Comparison of ENCODE assay signal across 11 cellular contexts in genomic region chr11:46410021-46410420, GRCh38. TPM values are rescaled to one million over a fixed set of nuclear protein-coding genes. Genes with fewer than 3 reads are reported as not detected.
DNase-seq lines count a peak whose midpoint lies in the region; ATAC-seq and TF ChIP-seq lines count a peak whose summit lies in the region.
"Had no signal": no experiment of that assay in that cellular context is flagged by ENCODE, and none has a peak within 500 bp of the region (broad histone marks: within the 10 kb centered on the region; RNA-seq: fewer than 3 reads in every experiment).

No MANE protein-coding gene starts in this region.

- DNase-seq in DND-41 (no peak), LNCaP clone FGC (ENCODE audit: low read depth) (peak; percentile 28), astrocyte of the hippocampus (ENCODE audit: low read depth, low spot score) (peak; percentile 28), kidney epithelial cell (ENCODE audit: low read depth) (no peak), inferior parietal cortex (ENCODE audit: extremely low spot score) (no peak), sigmoid colon (no peak), gastrocnemius medialis (no peak)
- no peak for DNase-seq in stimulated activated naive CD4-positive, alpha-beta T cell treated with Interleukin-2 at 50 U/mL for 16 hours (lab: John Stamatoyannopoulos, UW)
- DNase-seq: CD4-positive, alpha-beta T cell; stimulated activated CD4-positive, alpha-beta T cell treated with anti-CD3 and anti-CD28 coated beads, Interleukin-2, amount 100 ng/mL, for 24 hours had no signal

- H3K9me3 ChIP-seq in DND-41 (ENCODE audit: insufficient read depth, low read length, severe bottlenecking) (no peaks in the 10 kb centered on the region), sigmoid colon (no peaks in the 10 kb centered on the region), gastrocnemius medialis (no peaks in the 10 kb centered on the region)

- no peak overlapping the region for H3K4me3 ChIP-seq in DND-41 (ENCODE audit: low read depth in 1 of 2, low read length in 2 of 2)
- no peak overlapping the region for H3K4me3 ChIP-seq in LNCaP clone FGC (ENCODE audit: low read depth, low read length)
- no peak overlapping the region for H3K4me3 ChIP-seq in kidney epithelial cell (ENCODE audit: low read depth, low read length)
- no peak overlapping the region for H3K4me3 ChIP-seq in sigmoid colon
- no peak overlapping the region for H3K4me3 ChIP-seq in gastrocnemius medialis

- TF ChIP-seq POLR2A in sigmoid colon (IDR thresholded peaks at IDR 0.05), result no peak
- TF ChIP-seq POLR2A in gastrocnemius medialis (IDR thresholded peaks at IDR 0.05), result no peak

- ATAC-seq in DND-41 (ENCODE audit: insufficient read depth, low read depth), result no peak
- no peak for ATAC-seq in gastrocnemius medialis

- intact Hi-C loops in sigmoid colon (cut with DNase I), result no loop called here
- intact Hi-C loops in gastrocnemius medialis (cut with DNase I; ENCODE audit: low total_unique reads), result no loop called here

- H3K27me3 ChIP-seq in DND-41 (ENCODE audit: insufficient read depth, low read length, poor library complexity) (no peaks in the 10 kb centered on the region), kidney epithelial cell (ENCODE audit: control insufficient read depth, insufficient read depth, low read length) (no peaks in the 10 kb centered on the region), sigmoid colon (no peaks in the 10 kb centered on the region), gastrocnemius medialis (no peaks in the 10 kb centered on the region)

- no peak overlapping the region for H3K9ac ChIP-seq in DND-41 (ENCODE audit: low read depth, low read length)

- H3K36me3 ChIP-seq in DND-41 (ENCODE audit: insufficient read depth, low read length) (peaks cover 71% of the 10 kb centered on the region), kidney epithelial cell (ENCODE audit: control insufficient read depth, insufficient read depth, low read length) (peaks cover 3% of the 10 kb centered on the region), sigmoid colon (peaks cover 13 to 74% (median 34%) of the 10 kb centered on the region in 4 donors), gastrocnemius medialis (peaks cover 0 to 42% of the 10 kb centered on the region in 2 donors)

- H4K20me1 ChIP-seq in DND-41 (ENCODE audit: insufficient read depth, low read length), result peaks cover 3% of the 10 kb centered on the region; the same call in 1 of the 2 replicates

- no peak overlapping the region for H2AFZ ChIP-seq in DND-41 (ENCODE audit: low read depth, low read length)

- no peak overlapping the region for H3K4me2 ChIP-seq in DND-41 (ENCODE audit: insufficient read depth, low read length)

- H3K79me2 ChIP-seq in DND-41 (ENCODE audit: insufficient read depth, low read length), result no peaks in the 10 kb centered on the region

- no peak for TF ChIP-seq EP300 in sigmoid colon (IDR thresholded peaks at IDR 0.05)

- TF ChIP-seq CTCF in DND-41 (IDR thresholded peaks at IDR 0.05; ENCODE audit: borderline replicate concordance, extremely low read depth, low read length, poor library complexity, severe bottlenecking), result peak; percentile 34
- peak; percentile 67 for TF ChIP-seq CTCF in LNCaP clone FGC (IDR thresholded peaks at IDR 0.05; ENCODE audit: control insufficient read depth, extremely low read depth, insufficient read depth)
- peak; percentile 8 for TF ChIP-seq CTCF in kidney epithelial cell (IDR thresholded peaks at IDR 0.05; ENCODE audit: insufficient read depth, low read length, poor library complexity, severe bottlenecking)
- TF ChIP-seq CTCF in sigmoid colon (IDR thresholded peaks at IDR 0.05), result no peak
- TF ChIP-seq CTCF in gastrocnemius medialis (IDR thresholded peaks at IDR 0.05 in 4 of 5, conservative IDR thresholded peaks at IDR 0.05 in 1 of 5), result no peak

- H3K27ac ChIP-seq in DND-41 (ENCODE audit: low read length), result no peak overlapping the region
- H3K27ac ChIP-seq in sigmoid colon, result no peak overlapping the region
- no peak overlapping the region for H3K27ac ChIP-seq in gastrocnemius medialis

- peaks cover 15% of the 10 kb centered on the region for H3K4me1 ChIP-seq in DND-41 (ENCODE audit: insufficient read depth, low read length)
- peaks cover 0 to 5% (median 2%) of the 10 kb centered on the region in 4 donors for H3K4me1 ChIP-seq in sigmoid colon
- H3K4me1 ChIP-seq in gastrocnemius medialis, result peaks cover 0 to 3% of the 10 kb centered on the region in 2 donors

- in situ Hi-C loops in gastrocnemius medialis (cut with MboI; ENCODE audit: low sequenced_read_pairs in 4 of 4), result loop anchor here in 1 of 4 donors (25.0 kb wide), 1 partner anchor 127 kb away; no protein-coding TSS in a partner anchor

- 87 to 90% methylated on average over 5 of the region's 5 CpGs for WGBS in sigmoid colon, 2 donors

RNA-seq across cellular contexts. Expression of gene CHRM4, which starts 18.4 kb away (rescaled TPM):
- total RNA-seq in kidney epithelial cell (0.27 and 0.29 TPM in 2 replicates), sigmoid colon (1 to 10 TPM in 2 of 4 donors, under 1 TPM in 2; 0.55 to 5.3 (median 2.3) TPM), gastrocnemius medialis (not detected)
- polyA plus RNA-seq in sigmoid colon, result 1 to 10 TPM in 2 of 3 donors, not detected in 1; 2.3 to 5.4 TPM
- total RNA-seq: NCI-H460 had no signal

RNA-seq across cellular contexts. Expression of gene MDK, which starts 28.6 kb away (rescaled TPM):
- total RNA-seq in kidney epithelial cell (756 and 805 TPM in 2 replicates), sigmoid colon (10 to 100 TPM; 10.7 to 49.9 (median 33.0) TPM), gastrocnemius medialis (1 to 10 TPM in 2 of 4 donors, not detected in 2; 1.6 to 1.9 TPM)
- polyA plus RNA-seq in sigmoid colon, result 100 to 1,000 TPM; 101 to 403 (median 169) TPM

Comparison
In these comparisons a context has a peak if more than half of its experiments do, and no peak if none do; other contexts are left out.
1. DNase-seq: peak in LNCaP clone FGC (single experiment) and astrocyte of the hippocampus (single experiment); none in DND-41 (single experiment), kidney epithelial cell (single experiment), inferior parietal cortex (single experiment), sigmoid colon (single experiment), gastrocnemius medialis (0 of 2) and stimulated activated naive CD4-positive, alpha-beta T cell treated with Interleukin-2 at 50 U/mL for 16 hours (single experiment).
2. CTCF ChIP-seq: peak in DND-41 (single experiment), LNCaP clone FGC (single experiment) and kidney epithelial cell (single experiment); none in sigmoid colon (0 of 4) and gastrocnemius medialis (0 of 5).
3. RNA of gene MDK, which starts 28.6 kb away (total RNA-seq): 756 to 805 TPM in kidney epithelial cell; 10.7 to 49.9 TPM in sigmoid colon and 1.6 to 1.9 TPM in gastrocnemius medialis; every median in the first group is over 10 times any median in the second.